Comparison of ENCODE assay signal across 7 cellular contexts in genomic region chr19:2328401-2329161, GRCh38. TPM values are rescaled to one million over a fixed set of nuclear protein-coding genes. Genes with fewer than 3 reads are reported as not detected.
DNase-seq lines count a peak whose midpoint lies in the region; ATAC-seq and TF ChIP-seq lines count a peak whose summit lies in the region.

Gene LSM7, minus strand, starts transcription at chr19:2328586. Its CDS starts 20 bp downstream, at chr19:2328566.
Gene SPPL2B, plus strand, starts transcription at chr19:2328684. Its CDS starts 26 bp downstream, at chr19:2328710.

- peak within 1 kb of the TSS; percentile 54 for H3K27ac ChIP-seq in caudate nucleus (ENCODE audit: low read depth, low read length)
- peak within 1 kb of the TSS; percentile 51 to 89 (median 82) for H3K27ac ChIP-seq in spleen

- peaks cover 32 to 93% (median 85%) of the 10 kb centered on the region in 6 donors for H3K4me1 ChIP-seq in spleen

- WGBS in spleen, 5 donors: 0 to 1% (median 1%) methylated on average over 58 to 89 of the region's 89 CpGs

- DNase-seq in NCI-H2227 (lab: John Stamatoyannopoulos, UW; ENCODE audit: unreplicated experiment) (peak; percentile 94), caudate nucleus (lab: John Stamatoyannopoulos, UW) (peak in 60 of 61 donors; percentile 24 to 93 (median 79)), iris pigment epithelial cell (ENCODE audit: low read depth) (peak; percentile 80), spleen (peak; percentile 97)
- DNase-seq in activated CD4-positive, CD25-positive, alpha-beta regulatory T cell (lab: John Stamatoyannopoulos, UW): peak; percentile 83 to 90 (median 85)

- TF ChIP-seq POLR2A in GM18505 (IDR thresholded peaks at IDR 0.05; ENCODE audit: borderline replicate concordance, extremely low read depth, insufficient read depth, insufficient read length): peak; percentile 85
- peak in 2 of 3 donors; percentile 74 to 88 for TF ChIP-seq POLR2A in spleen (IDR thresholded peaks at IDR 0.05)

- H3K36me3 ChIP-seq in spleen: peaks cover 0 to 34% (median 14%) of the 10 kb centered on the region in 6 donors

- intact Hi-C loops in spleen (cut with DNase I; ENCODE audit: low total_unique reads): no loop called here

- H3K4me3 ChIP-seq in spleen: peak within 1 kb of the TSS; percentile 66 to 99 (median 94)

- no peaks in the 10 kb centered on the region for H3K27me3 ChIP-seq in spleen (replicated peaks in 1 of 7)

- TF ChIP-seq CTCF in spleen (IDR thresholded peaks at IDR 0.05 in 8 of 11, conservative IDR thresholded peaks at IDR 0.05 in 3 of 11): peak in 3 of 11 experiments; percentile 12 to 16 (median 14)

- ATAC-seq in GM18505 (IDR thresholded peaks at IDR 0.05; ENCODE audit: unreplicated experiment) (peak; percentile 55), HG03097 (IDR thresholded peaks at IDR 0.05; ENCODE audit: low FRiP score, unreplicated experiment) (peak; percentile 53)

- no peaks in the 10 kb centered on the region for H3K9me3 ChIP-seq in spleen

RNA-seq across cellular contexts. Expression of gene LSM7, which starts in this region (rescaled TPM):
- total RNA-seq in spleen: 100 to 1,000 TPM in 3 of 7 donors, 10 to 100 TPM in 4; 60.7 to 131 (median 82.8) TPM
- 100 to 1,000 TPM; 435 to 524 (median 459) TPM for polyA plus RNA-seq in spleen

RNA-seq across cellular contexts. Expression of gene SPPL2B, which starts in this region (rescaled TPM):
- 10 to 100 TPM; 69.7 to 96.4 (median 79.3) TPM for total RNA-seq in spleen
- polyA plus RNA-seq in spleen: 100 to 1,000 TPM in 1 of 3 donors, 10 to 100 TPM in 2; 40.5 to 111 (median 72.4) TPM

Comparison
In these comparisons a context has a peak if more than half of its experiments do, and no peak if none do; other contexts are left out.
1. Peak in every context shown above with its lines: DNase-seq, ATAC-seq, H3K4me3 ChIP-seq and H3K27ac ChIP-seq.